In genomic region chr14:35343709-35344474, GRCh38 we compare ENCODE assay signal across 1 cellular context.
TF ChIP-seq lines count a peak whose summit lies in the region.

No MANE protein-coding gene starts in this region.

TF ChIP-seq in HepG2, 621 proteins besides CTCF, POLR2A, EP300 and RAD21 (continues in another document):
- TF ChIP-seq ZFP82 (CRISPR knock-in tag; IDR thresholded peaks at IDR 0.05; ENCODE audit: borderline replicate concordance) (no peak), ZBTB20 (CRISPR knock-in tag; IDR thresholded peaks at IDR 0.05; ENCODE audit: borderline replicate concordance, low read depth) (no peak), BORCS8-MEF2B (CRISPR knock-in tag; IDR thresholded peaks at IDR 0.05) (no peak), MED8 (CRISPR knock-in tag; IDR thresholded peaks at IDR 0.05; ENCODE audit: insufficient replicate concordance) (peak; percentile 72), ZBTB34 (CRISPR knock-in tag; IDR thresholded peaks at IDR 0.05) (no peak), RNF219 (CRISPR knock-in tag; IDR thresholded peaks at IDR 0.05) (no peak), NFKB2 (CRISPR knock-in tag; IDR thresholded peaks at IDR 0.05; ENCODE audit: borderline replicate concordance) (0 out of 2 replicates have a peak, but pooled peaks have one; percentile 13), LBX2 (CRISPR knock-in tag; IDR thresholded peaks at IDR 0.05; ENCODE audit: borderline replicate concordance) (peak; percentile 56; the same call in 1 of the 2 replicates), ZNF724P (CRISPR knock-in tag; IDR thresholded peaks at IDR 0.05; ENCODE audit: borderline replicate concordance) (no peak), TCF12 (IDR thresholded peaks at IDR 0.05) (no peak), TCF12 (CRISPR knock-in tag; IDR thresholded peaks at IDR 0.05) (0 out of 2 replicates have a peak, but pooled peaks have one; percentile 56), ARID4A (CRISPR knock-in tag; IDR thresholded peaks at IDR 0.05; ENCODE audit: borderline replicate concordance) (no peak), ZBTB38 (CRISPR knock-in tag; IDR thresholded peaks at IDR 0.05) (0 out of 2 replicates have a peak, but pooled peaks have one; percentile 58), FOSL2 (CRISPR knock-in tag; IDR thresholded peaks at IDR 0.05) (no peak), RFXAP (CRISPR knock-in tag; IDR thresholded peaks at IDR 0.05; ENCODE audit: borderline replicate concordance) (no peak), ZNF143 (CRISPR knock-in tag; IDR thresholded peaks at IDR 0.05) (no peak), ZIK1 (CRISPR knock-in tag; IDR thresholded peaks at IDR 0.05; ENCODE audit: borderline replicate concordance, low read depth) (0 out of 2 replicates have a peak, but pooled peaks have one; percentile 43), SMAD9 (CRISPR knock-in tag; IDR thresholded peaks at IDR 0.05) (no peak), SALL1 (CRISPR knock-in tag; IDR thresholded peaks at IDR 0.05) (0 out of 2 replicates have a peak, but pooled peaks have one; percentile 2), NR2C2 (CRISPR knock-in tag; IDR thresholded peaks at IDR 0.05; ENCODE audit: borderline replicate concordance) (no peak), ZNF230 (CRISPR knock-in tag; IDR thresholded peaks at IDR 0.05) (no peak), BATF2 (CRISPR knock-in tag; IDR thresholded peaks at IDR 0.05) (no peak), ZSCAN29 (CRISPR knock-in tag; conservative IDR thresholded peaks at IDR 0.05) (no peak), BCL6 (CRISPR knock-in tag; IDR thresholded peaks at IDR 0.05) (0 out of 2 replicates have a peak, but pooled peaks have one; percentile 6), ISL2 (CRISPR knock-in tag; IDR thresholded peaks at IDR 0.05) (no peak), NFKBIZ (CRISPR knock-in tag; IDR thresholded peaks at IDR 0.05) (no peak), NR2F1 (CRISPR knock-in tag; IDR thresholded peaks at IDR 0.05) (no peak), SPEN (CRISPR knock-in tag; IDR thresholded peaks at IDR 0.05; ENCODE audit: low read depth) (no peak), ZNF558 (CRISPR knock-in tag; IDR thresholded peaks at IDR 0.05; ENCODE audit: borderline replicate concordance) (no peak), ZNF572 (CRISPR knock-in tag; IDR thresholded peaks at IDR 0.05) (no peak), KDM5B (CRISPR knock-in tag; IDR thresholded peaks at IDR 0.05; ENCODE audit: borderline replicate concordance) (peak; percentile 50; the same call in 1 of the 2 replicates)
- TF ChIP-seq, protein P1, sequence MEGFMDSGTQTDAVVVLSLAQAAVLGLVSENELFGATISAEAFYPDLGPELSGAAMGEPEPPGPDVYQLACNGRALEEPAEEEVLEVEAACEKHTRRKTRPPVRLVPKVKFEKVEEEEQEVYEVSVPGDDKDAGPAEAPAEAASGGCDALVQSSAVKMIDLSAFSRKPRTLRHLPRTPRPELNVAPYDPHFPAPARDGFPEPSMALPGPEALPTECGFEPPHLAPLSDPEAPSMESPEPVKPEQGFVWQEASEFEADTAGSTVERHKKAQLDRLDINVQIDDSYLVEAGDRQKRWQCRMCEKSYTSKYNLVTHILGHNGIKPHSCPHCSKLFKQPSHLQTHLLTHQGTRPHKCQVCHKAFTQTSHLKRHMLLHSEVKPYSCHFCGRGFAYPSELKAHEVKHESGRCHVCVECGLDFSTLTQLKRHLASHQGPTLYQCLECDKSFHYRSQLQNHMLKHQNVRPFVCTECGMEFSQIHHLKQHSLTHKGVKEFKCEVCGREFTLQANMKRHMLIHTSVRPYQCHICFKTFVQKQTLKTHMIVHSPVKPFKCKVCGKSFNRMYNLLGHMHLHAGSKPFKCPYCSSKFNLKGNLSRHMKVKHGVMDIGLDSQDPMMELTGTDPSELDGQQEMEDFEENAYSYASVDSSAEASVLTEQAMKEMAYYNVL (CRISPR knock-in tag; IDR thresholded peaks at IDR 0.05; ENCODE audit: borderline replicate concordance): 0 out of 2 replicates have a peak, but pooled peaks have one; percentile 40
- TF ChIP-seq, protein P2, sequence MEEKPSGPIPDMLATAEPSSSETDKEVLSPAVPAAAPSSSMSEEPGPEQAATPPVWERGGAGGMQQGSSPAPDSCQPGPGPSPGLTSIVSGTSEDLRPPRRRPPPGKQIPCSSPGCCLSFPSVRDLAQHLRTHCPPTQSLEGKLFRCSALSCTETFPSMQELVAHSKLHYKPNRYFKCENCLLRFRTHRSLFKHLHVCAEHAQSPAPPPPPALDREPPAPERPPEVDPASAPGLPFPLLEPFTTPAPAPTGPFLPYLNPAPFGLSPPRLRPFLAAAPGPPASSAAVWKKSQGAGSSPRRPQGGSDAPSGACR (CRISPR knock-in tag; IDR thresholded peaks at IDR 0.05): no peak
- TF ChIP-seq, protein P3, sequence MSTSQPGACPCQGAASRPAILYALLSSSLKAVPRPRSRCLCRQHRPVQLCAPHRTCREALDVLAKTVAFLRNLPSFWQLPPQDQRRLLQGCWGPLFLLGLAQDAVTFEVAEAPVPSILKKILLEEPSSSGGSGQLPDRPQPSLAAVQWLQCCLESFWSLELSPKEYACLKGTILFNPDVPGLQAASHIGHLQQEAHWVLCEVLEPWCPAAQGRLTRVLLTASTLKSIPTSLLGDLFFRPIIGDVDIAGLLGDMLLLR (CRISPR knock-in tag; IDR thresholded peaks at IDR 0.05): 0 out of 2 replicates have a peak, but pooled peaks have one; percentile 26
- TF ChIP-seq, protein P4, sequence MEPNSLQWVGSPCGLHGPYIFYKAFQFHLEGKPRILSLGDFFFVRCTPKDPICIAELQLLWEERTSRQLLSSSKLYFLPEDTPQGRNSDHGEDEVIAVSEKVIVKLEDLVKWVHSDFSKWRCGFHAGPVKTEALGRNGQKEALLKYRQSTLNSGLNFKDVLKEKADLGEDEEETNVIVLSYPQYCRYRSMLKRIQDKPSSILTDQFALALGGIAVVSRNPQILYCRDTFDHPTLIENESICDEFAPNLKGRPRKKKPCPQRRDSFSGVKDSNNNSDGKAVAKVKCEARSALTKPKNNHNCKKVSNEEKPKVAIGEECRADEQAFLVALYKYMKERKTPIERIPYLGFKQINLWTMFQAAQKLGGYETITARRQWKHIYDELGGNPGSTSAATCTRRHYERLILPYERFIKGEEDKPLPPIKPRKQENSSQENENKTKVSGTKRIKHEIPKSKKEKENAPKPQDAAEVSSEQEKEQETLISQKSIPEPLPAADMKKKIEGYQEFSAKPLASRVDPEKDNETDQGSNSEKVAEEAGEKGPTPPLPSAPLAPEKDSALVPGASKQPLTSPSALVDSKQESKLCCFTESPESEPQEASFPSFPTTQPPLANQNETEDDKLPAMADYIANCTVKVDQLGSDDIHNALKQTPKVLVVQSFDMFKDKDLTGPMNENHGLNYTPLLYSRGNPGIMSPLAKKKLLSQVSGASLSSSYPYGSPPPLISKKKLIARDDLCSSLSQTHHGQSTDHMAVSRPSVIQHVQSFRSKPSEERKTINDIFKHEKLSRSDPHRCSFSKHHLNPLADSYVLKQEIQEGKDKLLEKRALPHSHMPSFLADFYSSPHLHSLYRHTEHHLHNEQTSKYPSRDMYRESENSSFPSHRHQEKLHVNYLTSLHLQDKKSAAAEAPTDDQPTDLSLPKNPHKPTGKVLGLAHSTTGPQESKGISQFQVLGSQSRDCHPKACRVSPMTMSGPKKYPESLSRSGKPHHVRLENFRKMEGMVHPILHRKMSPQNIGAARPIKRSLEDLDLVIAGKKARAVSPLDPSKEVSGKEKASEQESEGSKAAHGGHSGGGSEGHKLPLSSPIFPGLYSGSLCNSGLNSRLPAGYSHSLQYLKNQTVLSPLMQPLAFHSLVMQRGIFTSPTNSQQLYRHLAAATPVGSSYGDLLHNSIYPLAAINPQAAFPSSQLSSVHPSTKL (CRISPR knock-in tag; IDR thresholded peaks at IDR 0.05): no peak
- TF ChIP-seq, protein P5, sequence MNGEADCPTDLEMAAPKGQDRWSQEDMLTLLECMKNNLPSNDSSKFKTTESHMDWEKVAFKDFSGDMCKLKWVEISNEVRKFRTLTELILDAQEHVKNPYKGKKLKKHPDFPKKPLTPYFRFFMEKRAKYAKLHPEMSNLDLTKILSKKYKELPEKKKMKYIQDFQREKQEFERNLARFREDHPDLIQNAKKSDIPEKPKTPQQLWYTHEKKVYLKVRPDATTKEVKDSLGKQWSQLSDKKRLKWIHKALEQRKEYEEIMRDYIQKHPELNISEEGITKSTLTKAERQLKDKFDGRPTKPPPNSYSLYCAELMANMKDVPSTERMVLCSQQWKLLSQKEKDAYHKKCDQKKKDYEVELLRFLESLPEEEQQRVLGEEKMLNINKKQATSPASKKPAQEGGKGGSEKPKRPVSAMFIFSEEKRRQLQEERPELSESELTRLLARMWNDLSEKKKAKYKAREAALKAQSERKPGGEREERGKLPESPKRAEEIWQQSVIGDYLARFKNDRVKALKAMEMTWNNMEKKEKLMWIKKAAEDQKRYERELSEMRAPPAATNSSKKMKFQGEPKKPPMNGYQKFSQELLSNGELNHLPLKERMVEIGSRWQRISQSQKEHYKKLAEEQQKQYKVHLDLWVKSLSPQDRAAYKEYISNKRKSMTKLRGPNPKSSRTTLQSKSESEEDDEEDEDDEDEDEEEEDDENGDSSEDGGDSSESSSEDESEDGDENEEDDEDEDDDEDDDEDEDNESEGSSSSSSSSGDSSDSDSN (CRISPR knock-in tag; IDR thresholded peaks at IDR 0.05): no peak
- TF ChIP-seq, protein P6, sequence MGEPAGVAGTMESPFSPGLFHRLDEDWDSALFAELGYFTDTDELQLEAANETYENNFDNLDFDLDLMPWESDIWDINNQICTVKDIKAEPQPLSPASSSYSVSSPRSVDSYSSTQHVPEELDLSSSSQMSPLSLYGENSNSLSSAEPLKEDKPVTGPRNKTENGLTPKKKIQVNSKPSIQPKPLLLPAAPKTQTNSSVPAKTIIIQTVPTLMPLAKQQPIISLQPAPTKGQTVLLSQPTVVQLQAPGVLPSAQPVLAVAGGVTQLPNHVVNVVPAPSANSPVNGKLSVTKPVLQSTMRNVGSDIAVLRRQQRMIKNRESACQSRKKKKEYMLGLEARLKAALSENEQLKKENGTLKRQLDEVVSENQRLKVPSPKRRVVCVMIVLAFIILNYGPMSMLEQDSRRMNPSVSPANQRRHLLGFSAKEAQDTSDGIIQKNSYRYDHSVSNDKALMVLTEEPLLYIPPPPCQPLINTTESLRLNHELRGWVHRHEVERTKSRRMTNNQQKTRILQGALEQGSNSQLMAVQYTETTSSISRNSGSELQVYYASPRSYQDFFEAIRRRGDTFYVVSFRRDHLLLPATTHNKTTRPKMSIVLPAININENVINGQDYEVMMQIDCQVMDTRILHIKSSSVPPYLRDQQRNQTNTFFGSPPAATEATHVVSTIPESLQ (CRISPR knock-in tag; conservative IDR thresholded peaks at IDR 0.05): no peak
